10 cellular contexts compared by ENCODE assay signal in the genomic region with DNA sequence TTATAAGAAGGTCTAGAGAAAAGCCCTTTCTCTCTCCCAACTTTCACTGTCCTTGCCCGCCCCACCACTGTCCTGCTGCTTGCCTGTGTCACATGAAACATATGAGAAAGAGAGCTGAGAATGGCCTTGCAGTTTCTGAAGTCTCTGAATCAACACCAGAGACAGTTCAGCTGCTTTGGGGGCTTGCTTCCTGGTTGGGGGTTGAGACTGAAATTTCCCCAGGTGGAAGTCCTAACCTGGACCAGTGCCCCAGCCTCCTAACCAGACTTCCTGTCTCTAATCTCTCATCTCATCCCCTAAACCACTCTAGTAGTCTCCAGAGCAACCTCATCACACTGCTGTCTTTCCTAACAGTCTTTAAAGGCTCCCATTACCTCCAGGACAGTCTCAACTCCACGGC. TPM values are rescaled to one million over a fixed set of nuclear protein-coding genes. Genes with fewer than 3 reads are reported as not detected.
A peak's percentile ranks its signal among the peaks of the same experiment; 100 is the strongest.
DNase-seq lines count a peak whose midpoint lies in the region; ATAC-seq and TF ChIP-seq lines count a peak whose summit lies in the region.
"Had no signal": no experiment of that assay in that cellular context is flagged by ENCODE, and none has a peak within 500 bp of the region (broad histone marks: within the 10 kb centered on the region; RNA-seq: fewer than 3 reads in every experiment).

No MANE protein-coding gene starts in this region.

- no peak for TF ChIP-seq POLR2A in gastroesophageal sphincter (IDR thresholded peaks at IDR 0.05)
- no peak for TF ChIP-seq POLR2A in spleen (IDR thresholded peaks at IDR 0.05)

- peaks cover 8% of the 10 kb centered on the region for H3K4me1 Mint-ChIP-seq in activated CD4-positive, alpha-beta memory T cell treated with anti-CD3 and anti-CD28 coated beads, Interleukin-2, amount 10 ng/mL, durations not matched to agents 7 days and 5 days

- H3K27me3 Mint-ChIP-seq in activated CD4-positive, alpha-beta memory T cell treated with anti-CD3 and anti-CD28 coated beads, Interleukin-2, amount 10 ng/mL, durations not matched to agents 7 days and 5 days, result no peaks in the 10 kb centered on the region

- H3K36me3 Mint-ChIP-seq in activated CD4-positive, alpha-beta memory T cell treated with anti-CD3 and anti-CD28 coated beads, Interleukin-2, amount 10 ng/mL, durations not matched to agents 7 days and 5 days (ENCODE audit: low read depth), result no peaks in the 10 kb centered on the region

- H3K4me3 ChIP-seq in GM12865 (ENCODE audit: low read depth, low read length) (no peak overlapping the region), gastroesophageal sphincter (no peak overlapping the region), spleen (no peak overlapping the region)

- TF ChIP-seq EP300 in gastroesophageal sphincter (IDR thresholded peaks at IDR 0.05), result no peak

- H3K27me3 ChIP-seq in gastroesophageal sphincter, result no peaks in the 10 kb centered on the region
- H3K27me3 ChIP-seq in spleen (replicated peaks in 1 of 7), result no peaks in the 10 kb centered on the region

- DNase-seq in GM12865 (ENCODE audit: low read depth) (peak; percentile 82), spleen (no peak)
- DNase-seq in activated naive CD4-positive, alpha-beta T cell treated with Interleukin-2 at 50 U/mL for 16 hours, result no peak
- DNase-seq in activated CD4-positive, alpha-beta memory T cell treated with anti-CD3 and anti-CD28 coated beads, Interleukin-2, amount 10 ng/mL, durations not matched to agents 7 days and 5 days, result no peak
- DNase-seq: NCI-H510A treated with DMSO at 0.1 percent for 48 hours; stimulated activated CD4-positive, alpha-beta T cell treated with anti-CD3 and anti-CD28 coated beads, Interleukin-2, amount 100 ng/mL, for 24 hours had no signal

- CTCF ChIA-PET in activated CD4-positive, alpha-beta memory T cell treated with anti-CD3 and anti-CD28 coated beads, Interleukin-2, amount 10 ng/mL, durations not matched to agents 7 days and 5 days (lab: Charles Lee), result interaction anchor here (0.6 kb wide), 1 partner anchor 164 kb away, joined by 3 read pairs; no protein-coding TSS in a partner anchor

- POLR2A ChIA-PET in activated CD4-positive, alpha-beta memory T cell treated with anti-CD3 and anti-CD28 coated beads, Interleukin-2, amount 10 ng/mL, durations not matched to agents 7 days and 5 days (lab: Charles Lee), result interaction anchor here (1.4 to 1.5 kb wide), 2 partner anchors 10 to 26 kb away, joined by 3 to 7 read pairs; a partner anchor contains a TSS

- peak; percentile 87 for ATAC-seq in GM21447 (IDR thresholded peaks at IDR 0.05; ENCODE audit: unreplicated experiment)
- ATAC-seq in HG03457 (IDR thresholded peaks at IDR 0.05; ENCODE audit: unreplicated experiment), result peak; percentile 71
- ATAC-seq in gastroesophageal sphincter, result no peak
- no peak for ATAC-seq in esophagus mucosa

- 71 to 100% methylated on average over 1 to 2 of the region's 2 CpGs for WGBS in gastroesophageal sphincter (ENCODE audit: low coverage in 1 of 2), 2 donors
- 66 to 78% (median 76%) methylated on average over 2 of the region's 2 CpGs for WGBS in spleen, 5 donors

- H3K4me1 ChIP-seq in gastroesophageal sphincter (peaks cover 11 to 87% (median 48%) of the 10 kb centered on the region in 3 donors), spleen (peaks cover 0 to 84% (median 40%) of the 10 kb centered on the region in 6 donors)

- H3K9me3 ChIP-seq in gastroesophageal sphincter (no peaks in the 10 kb centered on the region), spleen (no peaks in the 10 kb centered on the region)

- no peaks in the 10 kb centered on the region for H3K9me3 Mint-ChIP-seq in activated CD4-positive, alpha-beta memory T cell treated with anti-CD3 and anti-CD28 coated beads, Interleukin-2, amount 10 ng/mL, durations not matched to agents 7 days and 5 days

- intact Hi-C loops in spleen (cut with DNase I; ENCODE audit: low total_unique reads), result no loop called here

- H3K4me3 Mint-ChIP-seq in activated CD4-positive, alpha-beta memory T cell treated with anti-CD3 and anti-CD28 coated beads, Interleukin-2, amount 10 ng/mL, durations not matched to agents 7 days and 5 days, result no peak overlapping the region

- TF ChIP-seq CTCF in GM12865 (IDR thresholded peaks at IDR 0.05; ENCODE audit: insufficient read depth, low read depth, low read length, missing control alignments) (no peak), gastroesophageal sphincter (IDR thresholded peaks at IDR 0.05) (no peak), spleen (IDR thresholded peaks at IDR 0.05 in 8 of 11, conservative IDR thresholded peaks at IDR 0.05 in 3 of 11) (no peak)

- H3K27ac Mint-ChIP-seq in activated CD4-positive, alpha-beta memory T cell treated with anti-CD3 and anti-CD28 coated beads, Interleukin-2, amount 10 ng/mL, durations not matched to agents 7 days and 5 days, result no peak overlapping the region

- H3K27ac ChIP-seq in gastroesophageal sphincter (peak overlapping the region in 3 of 4 donors; percentile 38 to 99 (median 66)), spleen (peak overlapping the region in 3 of 8 donors; percentile 25 to 44 (median 42))

- H3K36me3 ChIP-seq in gastroesophageal sphincter (no peaks in the 10 kb centered on the region), spleen (peaks cover 0 to 7% (median 0%) of the 10 kb centered on the region in 6 donors)

RNA-seq across cellular contexts. Expression of a gene that starts 10.7 kb away (rescaled TPM):
- total RNA-seq in gastroesophageal sphincter (10 to 100 TPM; 16.7 to 34.2 (median 25.0) TPM), spleen (10 to 100 TPM; 26.7 to 47.7 (median 40.1) TPM), esophagus mucosa (3.5 TPM)
- total RNA-seq in activated CD4-positive, alpha-beta memory T cell treated with anti-CD3 and anti-CD28 coated beads, Interleukin-2, amount 10 ng/mL, durations not matched to agents 7 days and 5 days, result 1 to 10 TPM; 5.7 to 6.5 TPM
- 1 to 10 TPM; 1.8 to 4.8 (median 2.2) TPM for polyA plus RNA-seq in spleen

Comparison
In these comparisons a context has a peak if more than half of its experiments do, and no peak if none do; other contexts are left out.
1. ATAC-seq: peak in GM21447 (single experiment) and HG03457 (single experiment); none in gastroesophageal sphincter (single experiment) and esophagus mucosa (single experiment).